In genomic region chr4:340011-340410, GRCh38 we compare ENCODE assay signal across 15 cellular contexts. TPM values are rescaled to one million over a fixed set of nuclear protein-coding genes. Genes with fewer than 3 reads are reported as not detected.
DNase-seq lines count a peak whose midpoint lies in the region; ATAC-seq and TF ChIP-seq lines count a peak whose summit lies in the region.
"Had no signal": no experiment of that assay in that cellular context is flagged by ENCODE, and none has a peak within 500 bp of the region (broad histone marks: within the 10 kb centered on the region; RNA-seq: fewer than 3 reads in every experiment).

No MANE protein-coding gene starts in this region.

- H4K20me1 ChIP-seq in DND-41 (ENCODE audit: insufficient read depth, low read length): no peaks in the 10 kb centered on the region

- H3K27ac Mint-ChIP-seq in activated naive CD8-positive, alpha-beta T cell treated with anti-CD3 and anti-CD28 coated beads for 36 hours: no peak overlapping the region
- H3K27ac Mint-ChIP-seq in immature natural killer cell: peak overlapping the region in 4 of 6 donors; percentile 18 to 97 (median 54)
- no peak overlapping the region for H3K27ac Mint-ChIP-seq in CD14-positive monocyte
- H3K27ac Mint-ChIP-seq: activated CD4-positive, alpha-beta memory T cell treated with anti-CD3 and anti-CD28 coated beads, Interleukin-2, amount 10 ng/mL, durations not matched to agents 7 days and 5 days had no signal

- no peaks in the 10 kb centered on the region for H3K27me3 ChIP-seq in AG04450 (ENCODE audit: control insufficient read depth, insufficient read depth, low read length)
- no peaks in the 10 kb centered on the region for H3K27me3 ChIP-seq in DND-41 (ENCODE audit: insufficient read depth, low read length, poor library complexity)
- H3K27me3 ChIP-seq: esophagus muscularis mucosa had no signal

- TF ChIP-seq CTCF in AG04450 (IDR thresholded peaks at IDR 0.05; ENCODE audit: low read depth, low read length): 0 out of 2 replicates have a peak, but pooled peaks have one; percentile 14
- peak; percentile 15 for TF ChIP-seq CTCF in DND-41 (IDR thresholded peaks at IDR 0.05; ENCODE audit: borderline replicate concordance, extremely low read depth, low read length, poor library complexity, severe bottlenecking)
- TF ChIP-seq CTCF in CD14-positive monocyte (IDR thresholded peaks at IDR 0.05): no peak

- H3K27me3 Mint-ChIP-seq in activated naive CD8-positive, alpha-beta T cell treated with anti-CD3 and anti-CD28 coated beads for 36 hours: no peaks in the 10 kb centered on the region
- H3K27me3 Mint-ChIP-seq in immature natural killer cell (ENCODE audit: low read depth in 3 of 3) (peaks cover 7 to 17% (median 10%) of the 10 kb centered on the region in 3 donors), CD14-positive monocyte (ENCODE audit: low read depth in 3 of 3) (peaks cover 2 to 4% (median 2%) of the 10 kb centered on the region in 3 donors)
- H3K27me3 Mint-ChIP-seq: activated CD4-positive, alpha-beta memory T cell treated with anti-CD3 and anti-CD28 coated beads, Interleukin-2, amount 10 ng/mL, durations not matched to agents 7 days and 5 days had no signal

- peaks cover 19% of the 10 kb centered on the region for H3K4me1 Mint-ChIP-seq in activated naive CD8-positive, alpha-beta T cell treated with anti-CD3 and anti-CD28 coated beads for 36 hours
- H3K4me1 Mint-ChIP-seq in immature natural killer cell: peaks cover 48 to 60% of the 10 kb centered on the region in 2 donors
- H3K4me1 Mint-ChIP-seq in CD14-positive monocyte: peaks cover 20% of the 10 kb centered on the region

- H3K9me3 ChIP-seq in AG04450 (ENCODE audit: control insufficient read depth, insufficient read depth, low read length) (peaks cover 48% of the 10 kb centered on the region), DND-41 (ENCODE audit: insufficient read depth, low read length, severe bottlenecking) (peaks cover 69% of the 10 kb centered on the region)

- H3K36me3 ChIP-seq in DND-41 (ENCODE audit: insufficient read depth, low read length): peaks cover 71% of the 10 kb centered on the region

- H3K9ac ChIP-seq in DND-41 (ENCODE audit: low read depth, low read length): no peak overlapping the region

- peaks cover 76% of the 10 kb centered on the region for H3K79me2 ChIP-seq in DND-41 (ENCODE audit: insufficient read depth, low read length)

- no peak overlapping the region for H2AFZ ChIP-seq in DND-41 (ENCODE audit: low read depth, low read length)

- no peak for ATAC-seq in DND-41 (ENCODE audit: insufficient read depth, low read depth)

- no peak for DNase-seq in AG04450 (ENCODE audit: low read depth, low spot score)
- no peak for DNase-seq in DND-41
- no peak for DNase-seq in activated naive CD8-positive, alpha-beta T cell treated with anti-CD3 and anti-CD28 coated beads for 36 hours
- no peak for DNase-seq in immature natural killer cell
- no peak for DNase-seq in CD14-positive monocyte (ENCODE audit: low spot score)
- DNase-seq in dedifferentiated amniotic fluid mesenchymal stem cell (ENCODE audit: extremely low spot score): no peak
- DNase-seq in NCI-H146 treated with DMSO at 0.1 percent for 48 hours (lab: John Stamatoyannopoulos, UW; ENCODE audit: unreplicated experiment): no peak
- DNase-seq in GM19238 (ENCODE audit: insufficient read length, low spot score): no peak
- DNase-seq: activated CD4-positive, alpha-beta memory T cell treated with anti-CD3 and anti-CD28 coated beads, Interleukin-2, amount 10 ng/mL, durations not matched to agents 7 days and 5 days; anterior cingulate cortex; NCI-H1105; NCI-H82; stimulated activated CD4-positive, alpha-beta T cell treated with anti-CD3 and anti-CD28 coated beads, Interleukin-4, amount 100 ng/mL, for 1 hour; substantia nigra had no signal

- H3K4me3 ChIP-seq in AG04450 (ENCODE audit: low read depth, low read length) (no peak overlapping the region), DND-41 (ENCODE audit: low read depth in 1 of 2, low read length in 2 of 2) (peak overlapping the region in 1 of 2 experiments; percentile 26; a peak in 1 of 4 replicates)

- H3K36me3 Mint-ChIP-seq in activated naive CD8-positive, alpha-beta T cell treated with anti-CD3 and anti-CD28 coated beads for 36 hours: peaks cover 76% of the 10 kb centered on the region
- peaks cover 23 to 40% (median 38%) of the 10 kb centered on the region in 3 donors for H3K36me3 Mint-ChIP-seq in immature natural killer cell
- H3K36me3 Mint-ChIP-seq in CD14-positive monocyte: peaks cover 46 to 59% of the 10 kb centered on the region in 2 donors

- peaks cover 41% of the 10 kb centered on the region for H3K9me3 Mint-ChIP-seq in activated naive CD8-positive, alpha-beta T cell treated with anti-CD3 and anti-CD28 coated beads for 36 hours
- H3K9me3 Mint-ChIP-seq in immature natural killer cell (peaks cover 3 to 12% (median 6%) of the 10 kb centered on the region in 6 donors), CD14-positive monocyte (peaks cover 30 to 76% (median 64%) of the 10 kb centered on the region in 7 donors)

- peaks cover 23% of the 10 kb centered on the region for H3K4me1 ChIP-seq in DND-41 (ENCODE audit: insufficient read depth, low read length)

- POLR2A ChIA-PET in AG04450 (lab: Yijun Ruan, JAX): no interaction called here

- CTCF ChIA-PET in AG04450 (lab: Charles Lee): no interaction called here

- H3K4me3 Mint-ChIP-seq in activated naive CD8-positive, alpha-beta T cell treated with anti-CD3 and anti-CD28 coated beads for 36 hours: peak overlapping the region; percentile 32
- H3K4me3 Mint-ChIP-seq in immature natural killer cell: peak overlapping the region in 4 of 5 donors; percentile 98 to 100 (median 98)
- H3K4me3 Mint-ChIP-seq in CD14-positive monocyte: no peak overlapping the region

- intact Hi-C loops in CD14-positive monocyte (cut with micrococcal nuclease): no loop called here

- no peak overlapping the region for H3K27ac ChIP-seq in AG04450 (ENCODE audit: low read depth, low read length)
- no peak overlapping the region for H3K27ac ChIP-seq in DND-41 (ENCODE audit: low read length)
- H3K27ac ChIP-seq: esophagus muscularis mucosa had no signal

- H3K4me2 ChIP-seq in DND-41 (ENCODE audit: insufficient read depth, low read length): peak overlapping the region; percentile 8; the same call in 1 of the 2 replicates

RNA-seq across cellular contexts. Expression of gene ZNF141, which starts 2.4 kb away (rescaled TPM):
- polyA plus RNA-seq in AG04450 (2011; rRNA removed) (4.3 and 4.7 TPM in 2 replicates), immature natural killer cell (1 to 10 TPM; 5.2 to 8.1 (median 6.2) TPM), CD14-positive monocyte (1 to 10 TPM; 2.5 to 4.2 TPM)
- 7.1 and 9.1 TPM in 2 replicates for polyA minus RNA-seq in AG04450 (2011; rRNA and poly(A)+ RNA removed)
- 10 to 100 TPM; 26.2 to 27.5 TPM for total RNA-seq in activated naive CD8-positive, alpha-beta T cell treated with anti-CD3 and anti-CD28 coated beads for 36 hours

RNA-seq across cellular contexts. Expression of gene ZNF732, which starts 34.7 kb away (rescaled TPM):
- polyA plus RNA-seq in AG04450 (2011; rRNA removed) (0.04 and 0.12 TPM in 2 replicates), immature natural killer cell (under 1 TPM in 2 of 3 donors, not detected in 1; 0.13 to 0.36 TPM), CD14-positive monocyte (not detected)
- polyA minus RNA-seq in AG04450 (2011; rRNA and poly(A)+ RNA removed): 0.41 and 0.48 TPM in 2 replicates
- total RNA-seq in activated naive CD8-positive, alpha-beta T cell treated with anti-CD3 and anti-CD28 coated beads for 36 hours: under 1 TPM in 1 of 2 experiments, not detected in 1; 0.10 TPM
- total RNA-seq: activated CD4-positive, alpha-beta memory T cell treated with anti-CD3 and anti-CD28 coated beads, Interleukin-2, amount 10 ng/mL, durations not matched to agents 7 days and 5 days had no signal

Comparison
In these comparisons a context has a peak if more than half of its experiments do, and no peak if none do; other contexts are left out.
1. H3K27ac Mint-ChIP-seq: peak in immature natural killer cell (4 of 6); none in activated naive CD8-positive, alpha-beta T cell treated with anti-CD3 and anti-CD28 coated beads for 36 hours (single experiment) and CD14-positive monocyte (0 of 7).
2. H3K4me3 Mint-ChIP-seq: peak in activated naive CD8-positive, alpha-beta T cell treated with anti-CD3 and anti-CD28 coated beads for 36 hours (single experiment) and immature natural killer cell (4 of 5); none in CD14-positive monocyte (0 of 2).